In genomic region chr4:8260656-8261111, GRCh38 we compare ENCODE assay signal across 13 cellular contexts.
DNase-seq lines count a peak whose midpoint lies in the region; ATAC-seq and TF ChIP-seq lines count a peak whose summit lies in the region.
"Had no signal": no experiment of that assay in that cellular context is flagged by ENCODE, and none has a peak within 500 bp of the region (broad histone marks: within the 10 kb centered on the region; RNA-seq: fewer than 3 reads in every experiment).

No MANE protein-coding gene starts in this region.

- ATAC-seq in HG02571 (IDR thresholded peaks at IDR 0.05; ENCODE audit: unreplicated experiment) (no peak), GM18861 (IDR thresholded peaks at IDR 0.05; ENCODE audit: unreplicated experiment) (no peak), HG02970 (IDR thresholded peaks at IDR 0.05; ENCODE audit: low FRiP score, unreplicated experiment) (no peak)
- ATAC-seq: stimulated activated naive CD8-positive, alpha-beta T cell treated with anti-CD3 and anti-CD28 coated beads, Interleukin-15, Interleukin-2, amounts not matched to agents 100 U/mL and 50 U/mL, for 24 hours had no signal

- H3K27ac ChIP-seq in WERI-Rb-1 (peak overlapping the region; percentile 57), stomach smooth muscle (ENCODE audit: low read length) (peak overlapping the region; percentile 31)
- H3K27ac ChIP-seq: dorsolateral prefrontal cortex had no signal

- H3K9ac ChIP-seq in stomach smooth muscle (ENCODE audit: low read length in 2 of 2) = peak overlapping the region in 1 of 2 donors; percentile 13

- H3K9me3 ChIP-seq in WERI-Rb-1 (ENCODE audit: severe bottlenecking) = peaks cover 9% of the 10 kb centered on the region
- H3K9me3 ChIP-seq in stomach smooth muscle (ENCODE audit: control insufficient read depth in 2 of 2, low read length in 2 of 2) = no peaks in the 10 kb centered on the region

- H3K27me3 ChIP-seq in WERI-Rb-1 (ENCODE audit: insufficient read depth, low read depth, severe bottlenecking) = no peaks in the 10 kb centered on the region
- H3K27me3 ChIP-seq in stomach smooth muscle (ENCODE audit: control insufficient read depth in 1 of 2, insufficient read depth in 2 of 2, low read length in 2 of 2) = no peaks in the 10 kb centered on the region
- H3K27me3 ChIP-seq: dorsolateral prefrontal cortex had no signal

- no peak for TF ChIP-seq CTCF in WERI-Rb-1 (IDR thresholded peaks at IDR 0.05; ENCODE audit: low read depth, low read length)

- DNase-seq in GM04503 (ENCODE audit: low read depth) (peak; percentile 58), WERI-Rb-1 (no peak), hepatic stellate cell (ENCODE audit: low spot score) (peak; percentile 87)
- no peak for DNase-seq in stimulated activated naive CD4-positive, alpha-beta T cell treated with Interleukin-2 at 50 U/mL for 16 hours (lab: John Stamatoyannopoulos, UW)
- DNase-seq: activated T-cell treated with anti-CD3 and anti-CD28 coated beads, Interleukin-2, amount 50 U/mL, for 1 hour; dorsolateral prefrontal cortex; kidney glomerular epithelial cell; stimulated activated naive CD8-positive, alpha-beta T cell treated with anti-CD3 and anti-CD28 coated beads, Interleukin-15, Interleukin-2, amounts not matched to agents 100 U/mL and 50 U/mL, for 24 hours; SW 1271 had no signal

- no peaks in the 10 kb centered on the region for H3K36me3 ChIP-seq in WERI-Rb-1
- H3K36me3 ChIP-seq in stomach smooth muscle (ENCODE audit: control insufficient read depth in 2 of 2, insufficient read depth in 2 of 2, low read length in 2 of 2) = no peaks in the 10 kb centered on the region

- peaks cover 7% of the 10 kb centered on the region for H3K4me1 ChIP-seq in stomach smooth muscle (ENCODE audit: control insufficient read depth, insufficient read depth, low read length)

- H3K4me3 ChIP-seq in WERI-Rb-1 (ENCODE audit: low read depth, low read length) (no peak overlapping the region), stomach smooth muscle (ENCODE audit: low read length in 2 of 2) (no peak overlapping the region)
- H3K4me3 ChIP-seq: dorsolateral prefrontal cortex had no signal

Comparison
In these comparisons a context has a peak if more than half of its experiments do, and no peak if none do; other contexts are left out.
1. DNase-seq: peak in GM04503 (single experiment) and hepatic stellate cell (single experiment); none in WERI-Rb-1 (single experiment) and stimulated activated naive CD4-positive, alpha-beta T cell treated with Interleukin-2 at 50 U/mL for 16 hours (single experiment).